18 cellular contexts compared by ENCODE assay signal in genomic region chr14:91031668-91032067, GRCh38. TPM values are rescaled to one million over a fixed set of nuclear protein-coding genes. Genes with fewer than 3 reads are reported as not detected.
DNase-seq lines count a peak whose midpoint lies in the region; ATAC-seq, FAIRE-seq and TF ChIP-seq lines count a peak whose summit lies in the region.
"Had no signal": no experiment of that assay in that cellular context is flagged by ENCODE, and none has a peak within 500 bp of the region (broad histone marks: within the 10 kb centered on the region; RNA-seq: fewer than 3 reads in every experiment).

No MANE protein-coding gene starts in this region.

- no peak overlapping the region for H3K4me3 ChIP-seq in HEK293 (ENCODE audit: low read depth, low read length)
- no peak overlapping the region for H3K4me3 ChIP-seq in K562
- no peak overlapping the region for H3K4me3 ChIP-seq in neutrophil (ENCODE audit: low read depth in 1 of 2, low read length in 1 of 2)
- no peak overlapping the region for H3K4me3 ChIP-seq in dorsolateral prefrontal cortex

- no peak for TF ChIP-seq POLR2A in K562 (conservative IDR thresholded peaks at IDR 0.05)

- H3K27me3 ChIP-seq in K562 (ENCODE audit: control insufficient read depth in 2 of 2, insufficient read depth in 2 of 2, low read length in 2 of 2), result no peaks in the 10 kb centered on the region
- H3K27me3 ChIP-seq in neutrophil, result no peaks in the 10 kb centered on the region
- H3K27me3 ChIP-seq in dorsolateral prefrontal cortex, result no peaks in the 10 kb centered on the region
- H3K27me3 ChIP-seq: BE2C had no signal

- H3K4me1 ChIP-seq in HEK293 (ENCODE audit: control insufficient read depth, insufficient read depth, low read length) (peaks cover 17% of the 10 kb centered on the region), K562 (replicated peaks in 1 of 2; ENCODE audit: control insufficient read depth in 2 of 2, insufficient read depth in 2 of 2, low read length in 2 of 2) (peaks cover 0 to 18% of the 10 kb centered on the region in 2 experiments; a peak in 4 of 5 replicates), neutrophil (ENCODE audit: control insufficient read depth in 1 of 2, insufficient read depth in 1 of 2, low read depth in 1 of 2, low read length in 1 of 2) (peaks cover 7 to 9% of the 10 kb centered on the region in 2 experiments)
- H3K4me1 ChIP-seq: BE2C had no signal

- in situ Hi-C loops in K562 (cut with MboI), result no loop called here

- ATAC-seq in K562, result no peak

- 59% methylated on average over 4 of the region's 4 CpGs for WGBS in K562 (ENCODE audit: insufficient coverage, low coverage, missing lambda C conversion rate)

- no peak for TF ChIP-seq EP300 in K562 (IDR thresholded peaks at IDR 0.05; ENCODE audit: low read length)

- FAIRE-seq in A204.1 (lab: Jason Lieb, UNC) (peak; percentile 39), K562 (lab: Jason Lieb, UNC) (no peak)
- FAIRE-seq: GM12892, GM19239, H1 had no signal

- peaks cover 19% of the 10 kb centered on the region; the same call in 2 of the 3 replicates for H3K79me2 ChIP-seq in K562 (ENCODE audit: control insufficient read depth, insufficient read depth, low read length)

- intact Hi-C loops in K562 (cut with micrococcal nuclease), result no loop called here
- intact Hi-C loops in dorsolateral prefrontal cortex (cut with DNase I), result no loop called here

- no peak for TF ChIP-seq CTCF in HEK293 (tag by site-specific recombination; IDR thresholded peaks at IDR 0.05)
- no peak for TF ChIP-seq CTCF in K562 (IDR thresholded peaks at IDR 0.05 in 2 of 3, conservative IDR thresholded peaks at IDR 0.05 in 1 of 3; ENCODE audit: insufficient read depth in 2 of 3, low read depth in 1 of 3, low read length in 3 of 3)
- TF ChIP-seq CTCF in neutrophil (IDR thresholded peaks at IDR 0.05), result no peak
- TF ChIP-seq CTCF in dorsolateral prefrontal cortex (IDR thresholded peaks at IDR 0.05 in 54 of 56, conservative IDR thresholded peaks at IDR 0.05 in 2 of 56; ENCODE audit: low read depth in 1 of 56, partially characterized antibody in 56 of 56), result no peak

- no peaks in the 10 kb centered on the region for H3K9me3 ChIP-seq in HEK293 (ENCODE audit: control insufficient read depth, insufficient read depth, low read depth, low read length)
- H3K9me3 ChIP-seq in K562 (replicated peaks; ENCODE audit: control insufficient read depth, insufficient read depth, low read depth, low read length), result no peaks in the 10 kb centered on the region
- H3K9me3 ChIP-seq in neutrophil, result no peaks in the 10 kb centered on the region
- H3K9me3 ChIP-seq: BE2C had no signal

- H3K27ac ChIP-seq in HEK293 (ENCODE audit: extremely low read depth, low read depth, low read length), result no peak overlapping the region
- H3K27ac ChIP-seq in K562 (ENCODE audit: extremely low read depth, low read depth, low read length), result no peak overlapping the region
- peak overlapping the region; percentile 51 for H3K27ac ChIP-seq in neutrophil
- no peak overlapping the region for H3K27ac ChIP-seq in dorsolateral prefrontal cortex
- H3K27ac ChIP-seq: C4-2B had no signal

- no peaks in the 10 kb centered on the region for H4K20me1 ChIP-seq in K562 (replicated peaks; ENCODE audit: control insufficient read depth, insufficient read depth, low read length)

- no peak overlapping the region for H2AFZ ChIP-seq in K562 (ENCODE audit: low read depth, low read length)

- TF ChIP-seq RAD21 in K562 (CRISPR knock-in tag; conservative IDR thresholded peaks at IDR 0.05 in 1 of 2, IDR thresholded peaks at IDR 0.05 in 1 of 2), result no peak

- no peaks in the 10 kb centered on the region for H3K9me1 ChIP-seq in K562 (ENCODE audit: control insufficient read depth, insufficient read depth, low read length)

- H3K36me3 ChIP-seq in HEK293 (ENCODE audit: control insufficient read depth in 2 of 2, insufficient read depth in 1 of 2, low read length in 2 of 2) (no peaks in the 10 kb centered on the region), K562 (ENCODE audit: control insufficient read depth, insufficient read depth, low read length) (no peaks in the 10 kb centered on the region), neutrophil (no peaks in the 10 kb centered on the region)
- H3K36me3 ChIP-seq: BE2C had no signal

- CTCF ChIA-PET in HEK293 (lab: Yijun Ruan, JAX), result interaction anchor here (1.2 kb wide), 1 partner anchor 27 kb away, joined by 3 read pairs; no protein-coding TSS in a partner anchor
- CTCF ChIA-PET in K562 (lab: Yijun Ruan, JAX; ENCODE audit: low intra/inter-chr PET ratio), result no interaction called here

- BruUV-seq in K562 (replicated peaks; lab: Mats Ljungman, UMichigan), result no TSS peak

- POLR2A ChIA-PET in HEK293 (lab: Yijun Ruan, JAX), result no interaction called here
- POLR2A ChIA-PET in K562 (lab: Yijun Ruan, JAX), result interaction anchor here (0.7 to 1.2 kb wide), 2 partner anchors 16 to 19 kb away, joined by 3 read pairs; no protein-coding TSS in a partner anchor

- no peak overlapping the region for H3K4me2 ChIP-seq in K562 (ENCODE audit: insufficient read depth, low read length)

- H3K9ac ChIP-seq in K562 (ENCODE audit: insufficient read depth in 1 of 2, low read depth in 2 of 2, low read length in 2 of 2), result no peak overlapping the region

- DNase-seq in K562 (ENCODE audit: extremely low read depth in 1 of 4, low spot score in 3 of 4), result no peak
- DNase-seq in dorsolateral prefrontal cortex, result no peak
- DNase-seq in NCI-H1694 treated with DMSO at 0.1 percent for 48 hours (lab: John Stamatoyannopoulos, UW), result no peak
- DNase-seq in DMS53 treated with DMSO at 0.1 percent for 48 hours (lab: John Stamatoyannopoulos, UW; ENCODE audit: unreplicated experiment), result no peak
- DNase-seq: 8988T; BE2C; CD4-positive, alpha-beta memory T cell; DMS79 treated with DMSO at 0.1 percent for 48 hours; EL; GDM1; HCEC 1CT had no signal

TF ChIP-seq in HEK293, 187 proteins besides CTCF, POLR2A, EP300 and RAD21:
- TF ChIP-seq SCRT2 (tag by site-specific recombination; IDR thresholded peaks at IDR 0.05) (no peak), PRDM6 (tag by site-specific recombination; IDR thresholded peaks at IDR 0.05) (peak; percentile 41; the same call in 1 of the 2 replicates)

TF ChIP-seq in K562, 482 proteins besides CTCF, POLR2A, EP300 and RAD21 (continues in another document):
- TF ChIP-seq MAFF (IDR thresholded peaks at IDR 0.05; ENCODE audit: low read length) (peak; percentile 23; the same call in 1 of the 2 replicates), POU5F1 (IDR thresholded peaks at IDR 0.05; ENCODE audit: borderline replicate concordance, low read depth, low read length, partially characterized antibody) (no peak), KDM2B (CRISPR knock-in tag; IDR thresholded peaks at IDR 0.05) (no peak), NKRF (IDR thresholded peaks at IDR 0.05; ENCODE audit: borderline replicate concordance) (no peak), PKNOX1 (IDR thresholded peaks at IDR 0.05) (no peak), MAFK (IDR thresholded peaks at IDR 0.05; ENCODE audit: low read length) (peak; percentile 25; the same call in 1 of the 2 replicates), PHTF2 (CRISPR knock-in tag; IDR thresholded peaks at IDR 0.05) (no peak), C11orf30 (IDR thresholded peaks at IDR 0.05; ENCODE audit: low read depth) (peak; percentile 74; the same call in 1 of the 2 replicates), MAFG (tag; conservative IDR thresholded peaks at IDR 0.05) (peak; percentile 47), SETDB1 (IDR thresholded peaks at IDR 0.05; ENCODE audit: low read length) (no peak), ZNF316 (IDR thresholded peaks at IDR 0.05) (peak; percentile 85)

RNA-seq across cellular contexts. Expression of gene RPS6KA5, which starts 28.8 kb away (rescaled TPM):
- total RNA-seq in K562 (2011; cell fraction: chromatin; rRNA removed; ENCODE audit: low replicate concordance), result 8.5 and 22.6 TPM in 2 replicates
- total RNA-seq in K562 (2011; cell fraction: nucleolus; rRNA removed), result 2.7 and 3.9 TPM in 2 replicates
- 5.1 TPM in 2 replicates for total RNA-seq in K562 (2011; cell fraction: nucleoplasm; rRNA removed)
- total RNA-seq in K562 (2014; rRNA removed), result 4.9 and 5.1 TPM in 2 replicates
- total RNA-seq in K562 (2014; rRNA removed; fragmentation: Illumina TruSeq; extraction: Trizol), result 3.9 and 5.0 TPM in 2 replicates
- total RNA-seq in K562 (2015; rRNA removed; fragmentation: Illumina TruSeq; extraction: Trizol), result 4.4 and 5.5 TPM in 2 replicates
- 6.4 and 7.7 TPM in 2 replicates for total RNA-seq in K562 (2021)
- 3.5 and 4.9 TPM in 2 replicates for polyA plus RNA-seq in K562 (2011; rRNA removed)
- 0.76 and 1.5 TPM in 2 replicates for polyA plus RNA-seq in K562 (2011; cell fraction: cytosol; rRNA removed)
- polyA plus RNA-seq in K562 (2011; cell fraction: nucleus; rRNA removed), result 5.3 and 6.0 TPM in 2 replicates
- polyA plus RNA-seq in K562 (2012), result 2.6 and 5.2 TPM in 2 replicates
- 3.5 and 3.9 TPM in 2 replicates for polyA plus RNA-seq in K562 (2014; fragmentation: Illumina TruSeq; extraction: Trizol)
- under 1 TPM; 0.88 to 0.96 TPM for polyA plus RNA-seq in K562 (2014; fragmentation: Nextera tagmentation; extraction: Ambion mirVana)
- polyA plus RNA-seq in K562 (2014; rRNA removed), result 4.5 and 4.7 TPM in 2 replicates
- 7.4 and 10.9 TPM in 2 replicates for polyA minus RNA-seq in K562 (2011; rRNA and poly(A)+ RNA removed)
- polyA minus RNA-seq in K562 (2011; cell fraction: cytosol; rRNA and poly(A)+ RNA removed), result 0.91 and 2.2 TPM in 2 replicates
- polyA minus RNA-seq in K562 (2011; cell fraction: nucleus; rRNA and poly(A)+ RNA removed), result 5.0 and 11.0 TPM in 2 replicates
- total RNA-seq in dorsolateral prefrontal cortex, result 10 to 100 TPM; 24.8 to 54.3 (median 39.0) TPM
